Comparison of ENCODE assay signal across 8 cellular contexts in the genomic region with DNA sequence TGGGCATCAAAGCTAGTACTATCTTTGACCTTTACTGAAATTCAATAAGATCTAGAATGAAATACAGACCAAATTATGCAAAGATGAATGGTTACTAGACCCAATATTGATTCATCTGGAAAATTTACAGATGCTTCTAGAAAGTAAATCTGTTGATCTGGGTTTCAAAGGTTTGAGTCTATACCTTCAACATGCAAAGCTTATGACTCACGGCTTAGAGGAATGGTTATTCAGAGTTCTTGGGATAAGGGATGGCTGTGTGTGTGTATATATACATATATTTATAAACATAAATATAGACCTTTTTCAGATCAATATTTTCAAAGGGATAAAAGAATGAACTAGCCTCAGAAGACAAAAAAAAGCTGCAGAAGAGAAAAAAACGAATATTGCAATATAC. TPM values are rescaled to one million over a fixed set of nuclear protein-coding genes. Genes with fewer than 3 reads are reported as not detected.
DNase-seq lines count a peak whose midpoint lies in the region; ATAC-seq, FAIRE-seq and TF ChIP-seq lines count a peak whose summit lies in the region.

No MANE protein-coding gene starts in this region.

- no peak overlapping the region for H3K27ac ChIP-seq in duodenal mucosa (ENCODE audit: low read depth, low read length)
- no peak overlapping the region for H3K27ac ChIP-seq in uterus
- peak overlapping the region in 1 of 4 donors; percentile 91 for H3K27ac ChIP-seq in transverse colon
- H3K27ac ChIP-seq in pancreas: no peak overlapping the region

- H3K4me1 Mint-ChIP-seq in Caco-2 (ENCODE audit: low read depth, unreplicated experiment) (no peaks in the 10 kb centered on the region), neural crest cell (peaks cover 26% of the 10 kb centered on the region)

- POLR2A ChIA-PET in Caco-2 (lab: Charles Lee): interaction anchor here (0.7 to 2.5 kb wide), 3 partner anchors 44 to 213 kb away, joined by 3 to 17 read pairs (median 6); partner anchors contain the start of gene UEVLD

- H3K9me3 Mint-ChIP-seq in Caco-2 (ENCODE audit: unreplicated experiment) (no peaks in the 10 kb centered on the region), neural crest cell (no peaks in the 10 kb centered on the region)

- peak overlapping the region; percentile 98 for H3K27ac Mint-ChIP-seq in Caco-2 (ENCODE audit: unreplicated experiment)
- H3K27ac Mint-ChIP-seq in neural crest cell (ENCODE audit: unreplicated experiment): no peak overlapping the region

- no peaks in the 10 kb centered on the region for H3K27me3 ChIP-seq in Caco-2 (replicated peaks; ENCODE audit: control insufficient read depth, insufficient read depth, low read length)
- no peaks in the 10 kb centered on the region for H3K27me3 ChIP-seq in duodenal mucosa (ENCODE audit: control insufficient read depth in 1 of 2, insufficient read depth in 2 of 2, low read length in 2 of 2)
- H3K27me3 ChIP-seq in uterus: no peaks in the 10 kb centered on the region
- H3K27me3 ChIP-seq in transverse colon: no peaks in the 10 kb centered on the region
- no peaks in the 10 kb centered on the region for H3K27me3 ChIP-seq in pancreas

- ATAC-seq in GM19328 (IDR thresholded peaks at IDR 0.05; ENCODE audit: unreplicated experiment) (no peak), pancreas (no peak)

- H3K4me3 Mint-ChIP-seq in Caco-2 (ENCODE audit: unreplicated experiment) (peak overlapping the region; percentile 89), neural crest cell (peak overlapping the region; percentile 96)

- H3K4me3 ChIP-seq in Caco-2 (ENCODE audit: low read depth, low read length) (peak overlapping the region; percentile 67), NB4 (ENCODE audit: low read depth, low read length) (peak overlapping the region; percentile 98), duodenal mucosa (ENCODE audit: low read depth in 1 of 2, low read length in 2 of 2) (peak overlapping the region; percentile 82 to 95), uterus (peak overlapping the region in 1 of 2 donors; percentile 81), transverse colon (peak overlapping the region in 2 of 4 donors; percentile 80 to 99), pancreas (peak overlapping the region in 1 of 4 donors; percentile 89)

- FAIRE-seq in pancreas (lab: Jason Lieb, UNC): no peak

- CTCF ChIA-PET in Caco-2 (lab: Charles Lee): interaction anchor here (1.6 kb wide), 1 partner anchor 92 kb away, joined by 3 read pairs; no protein-coding TSS in a partner anchor

- WGBS in transverse colon (ENCODE audit: low coverage in 1 of 2), 2 donors: 26 to 34% methylated on average over 2 of the region's 2 CpGs
- 22 to 32% methylated on average over 2 of the region's 2 CpGs for WGBS in pancreas, 2 donors

- peaks cover 4% of the 10 kb centered on the region for H3K27me3 Mint-ChIP-seq in Caco-2 (ENCODE audit: insufficient read depth, unreplicated experiment)
- H3K27me3 Mint-ChIP-seq in neural crest cell (ENCODE audit: low read depth): peaks cover 17% of the 10 kb centered on the region

- H3K36me3 ChIP-seq in Caco-2 (ENCODE audit: control insufficient read depth, insufficient read depth, low read length) (no peaks in the 10 kb centered on the region), duodenal mucosa (ENCODE audit: control insufficient read depth in 1 of 2, insufficient read depth in 2 of 2, low read length in 2 of 2) (no peaks in the 10 kb centered on the region), uterus (no peaks in the 10 kb centered on the region), transverse colon (no peaks in the 10 kb centered on the region), pancreas (no peaks in the 10 kb centered on the region)

- H3K36me3 Mint-ChIP-seq in Caco-2 (ENCODE audit: insufficient read depth, unreplicated experiment): peaks cover 14% of the 10 kb centered on the region
- no peaks in the 10 kb centered on the region for H3K36me3 Mint-ChIP-seq in neural crest cell (ENCODE audit: low read depth)

- TF ChIP-seq POLR2A in NB4 (IDR thresholded peaks at IDR 0.05; ENCODE audit: extremely low read depth, insufficient read length) (no peak), uterus (IDR thresholded peaks at IDR 0.05) (no peak), transverse colon (IDR thresholded peaks at IDR 0.05) (no peak)

- BruUV-seq in Caco-2 (replicated peaks; lab: Mats Ljungman, UMichigan): no TSS peak

- H3K9ac ChIP-seq in duodenal mucosa (ENCODE audit: low read depth in 1 of 2, low read length in 2 of 2): peak overlapping the region; percentile 92 to 97

- no peaks in the 10 kb centered on the region for H3K9me3 ChIP-seq in Caco-2
- H3K9me3 ChIP-seq in duodenal mucosa (ENCODE audit: control insufficient read depth in 1 of 2, low read length in 2 of 2): no peaks in the 10 kb centered on the region
- no peaks in the 10 kb centered on the region for H3K9me3 ChIP-seq in uterus
- H3K9me3 ChIP-seq in transverse colon: no peaks in the 10 kb centered on the region
- H3K9me3 ChIP-seq in pancreas: no peaks in the 10 kb centered on the region

- in situ Hi-C loops in transverse colon (cut with MboI; ENCODE audit: low pct_ligation_motif_present in 1 of 4, low pct_unique_long_range_greater_than_20kb in 1 of 4, low sequenced_read_pairs in 3 of 4): loop anchor here in 2 of 4 donors (10.0 to 25.0 kb wide), 3 partner anchors 72 to 308 kb away; partner anchors contain the start of genes GTF2H1 (in 1 of the 2), HPS5 (in 1 of the 2) and TSG101 (in 1 of the 2)

- intact Hi-C loops in Caco-2 (cut with micrococcal nuclease; ENCODE audit: unreplicated experiment): loop anchor here (5.0 kb wide), 3 partner anchors 99 to 311 kb away; partner anchors contain the start of genes GTF2H1 and HPS5
- intact Hi-C loops in uterus (cut with DNase I; ENCODE audit: low total_unique reads): loop anchor here (10.0 kb wide), 1 partner anchor 72 kb away; no protein-coding TSS in a partner anchor
- intact Hi-C loops in transverse colon (cut with DNase I; ENCODE audit: low total_unique reads): no loop called here
- intact Hi-C loops in pancreas (cut with DNase I): no loop called here

- peaks cover 2% of the 10 kb centered on the region; the same call in 1 of the 2 replicates for H3K4me1 ChIP-seq in Caco-2
- H3K4me1 ChIP-seq in duodenal mucosa (ENCODE audit: control insufficient read depth in 1 of 2, insufficient read depth in 2 of 2, low read length in 2 of 2): peaks cover 9 to 16% of the 10 kb centered on the region in 2 donors
- H3K4me1 ChIP-seq in uterus: peaks cover 0 to 11% of the 10 kb centered on the region in 2 donors
- H3K4me1 ChIP-seq in transverse colon: peaks cover 7 to 30% (median 15%) of the 10 kb centered on the region in 4 donors
- H3K4me1 ChIP-seq in pancreas: peaks cover 7 to 12% (median 11%) of the 10 kb centered on the region in 3 donors

- no peak for TF ChIP-seq CTCF in Caco-2 (IDR thresholded peaks at IDR 0.05; ENCODE audit: insufficient read depth in 1 of 2, low read depth in 1 of 2, low read length in 1 of 2, severe bottlenecking in 1 of 2, unreplicated experiment in 1 of 2)
- no peak for TF ChIP-seq CTCF in NB4 (IDR thresholded peaks at IDR 0.05; ENCODE audit: low read depth, low read length)
- no peak for TF ChIP-seq CTCF in neural crest cell (conservative IDR thresholded peaks at IDR 0.05)
- TF ChIP-seq CTCF in uterus (IDR thresholded peaks at IDR 0.05): no peak
- TF ChIP-seq CTCF in transverse colon (IDR thresholded peaks at IDR 0.05): no peak
- TF ChIP-seq CTCF in pancreas (IDR thresholded peaks at IDR 0.05): no peak

- DNase-seq in Caco-2 (no peak), NB4 (ENCODE audit: low read depth) (no peak), neural crest cell (ENCODE audit: low read depth, low spot score) (no peak), uterus (no peak), transverse colon (no peak), pancreas (no peak)

- no peak for TF ChIP-seq EP300 in transverse colon (IDR thresholded peaks at IDR 0.05; ENCODE audit: low read depth)

RNA-seq across cellular contexts. Expression of gene SPTY2D1, which starts 1.3 kb away (rescaled TPM):
- total RNA-seq in Caco-2 (2022) (21.4 and 24.6 TPM in 2 replicates), neural crest cell (15.7 and 17.2 TPM in 2 replicates), uterus (10 to 100 TPM; 12.6 to 32.8 (median 23.2) TPM), transverse colon (10 to 100 TPM in 3 of 4 donors, 1 to 10 TPM in 1; 8.2 to 18.4 (median 16.4) TPM), pancreas (10 to 100 TPM in 2 of 6 donors, 1 to 10 TPM in 4; 6.2 to 13.6 (median 8.5) TPM)
- polyA plus RNA-seq in pancreas: 1 to 10 TPM; 1.7 to 4.0 TPM

RNA-seq across cellular contexts. Expression of gene MISFA, which starts 33.3 kb away (rescaled TPM):
- total RNA-seq in Caco-2 (2022) (5.2 and 8.8 TPM in 2 replicates), neural crest cell (4.1 and 4.4 TPM in 2 replicates), uterus (1 to 10 TPM in 1 of 4 donors, not detected in 3; 5.6 TPM), transverse colon (1 to 10 TPM in 1 of 4 donors, under 1 TPM in 1, not detected in 2; 0.40 to 2.0 TPM), pancreas (1 to 10 TPM in 4 of 6 donors, under 1 TPM in 2; 0.63 to 4.1 (median 1.4) TPM)
- 1 to 10 TPM; 1.2 to 3.4 TPM for polyA plus RNA-seq in pancreas

RNA-seq across cellular contexts. Expression of gene UEVLD, which starts 44.3 kb away (rescaled TPM):
- total RNA-seq in Caco-2 (2022) (15.9 and 19.2 TPM in 2 replicates), neural crest cell (10.2 and 11.1 TPM in 2 replicates), uterus (10 to 100 TPM; 11.8 to 37.3 (median 28.0) TPM), transverse colon (10 to 100 TPM; 11.2 to 40.3 (median 25.3) TPM), pancreas (10 to 100 TPM in 2 of 6 donors, 1 to 10 TPM in 4; 6.8 to 11.2 (median 8.4) TPM)
- polyA plus RNA-seq in pancreas: 1 to 10 TPM; 3.3 to 5.4 TPM

Comparison
In these comparisons a context has a peak if more than half of its experiments do, and no peak if none do; other contexts are left out.
1. intact Hi-C loops: an anchor here in Caco-2 (5.0 kb wide) and uterus (10.0 kb wide); none called in transverse colon and pancreas.